In genomic region chr13:110187501-110188161, GRCh38 we compare ENCODE assay signal across 10 cellular contexts.
A peak's percentile ranks its signal among the peaks of the same experiment; 100 is the strongest.
DNase-seq lines count a peak whose midpoint lies in the region; ATAC-seq and TF ChIP-seq lines count a peak whose summit lies in the region.
"Had no signal": no experiment of that assay in that cellular context is flagged by ENCODE, and none has a peak within 500 bp of the region (broad histone marks: within the 10 kb centered on the region; RNA-seq: fewer than 3 reads in every experiment).

No MANE protein-coding gene starts in this region.

- TF ChIP-seq POLR2A in right lobe of liver (IDR thresholded peaks at IDR 0.05) = no peak

- H3K27ac ChIP-seq in right atrium auricular region = peak overlapping the region in 1 of 2 donors; percentile 47
- no peak overlapping the region for H3K27ac ChIP-seq in right lobe of liver

- no peak for TF ChIP-seq CTCF in right atrium auricular region (IDR thresholded peaks at IDR 0.05)
- TF ChIP-seq CTCF in right lobe of liver (IDR thresholded peaks at IDR 0.05) = no peak

- H3K4me3 ChIP-seq in right atrium auricular region (no peak overlapping the region), right lobe of liver (no peak overlapping the region), H7 (ENCODE audit: insufficient read depth, low read depth, low read length) (no peak overlapping the region)

- WGBS in right lobe of liver (ENCODE audit: insufficient coverage, low coverage, low lambda C conversion rate, missing lambda C conversion rate) = 47% methylated on average over 3 of the region's 5 CpGs

- H3K27me3 ChIP-seq in right atrium auricular region (no peaks in the 10 kb centered on the region), right lobe of liver (no peaks in the 10 kb centered on the region), H7 (ENCODE audit: control insufficient read depth, insufficient read depth, low read length) (no peaks in the 10 kb centered on the region)

- H3K36me3 ChIP-seq in right atrium auricular region (peaks cover 100% of the 10 kb centered on the region), right lobe of liver (no peaks in the 10 kb centered on the region), H7 (replicated peaks; ENCODE audit: control insufficient read depth, insufficient read depth, low read length) (peaks cover 8% of the 10 kb centered on the region)

- DNase-seq in Right ventricle myocardium inferior (ENCODE audit: missing footprints) = no peak
- DNase-seq in right atrium auricular region (ENCODE audit: low spot score) = no peak
- peak; percentile 21 for DNase-seq in dermis blood vessel endothelial cell
- no peak for DNase-seq in right lobe of liver
- DNase-seq in H7 = no peak
- DNase-seq in activated naive CD4-positive, alpha-beta T cell treated with anti-CD3 and anti-CD28 coated beads, Interleukin-2, amount 50 U/mL, for 16 hours = no peak
- DNase-seq: activated T-cell treated with anti-CD3 and anti-CD28 coated beads for 4 hours, NCI-H748 treated with DMSO at 0.1 percent for 48 hours had no signal

- H3K4me1 ChIP-seq in right atrium auricular region (peaks cover 0 to 18% of the 10 kb centered on the region in 2 donors), right lobe of liver (peaks cover 0 to 4% (median 0%) of the 10 kb centered on the region in 4 donors)

- intact Hi-C loops in Right ventricle myocardium inferior (cut with DNase I) (no loop called here), right lobe of liver (cut with DNase I) (no loop called here)

- ATAC-seq in Right ventricle myocardium inferior = peak; percentile 89
- ATAC-seq in right lobe of liver = peak; percentile 48 to 63 (median 54)
- ATAC-seq in GM19397 (IDR thresholded peaks at IDR 0.05; ENCODE audit: unreplicated experiment) = no peak
- ATAC-seq in GM21717 (IDR thresholded peaks at IDR 0.05; ENCODE audit: unreplicated experiment) = no peak

- H3K9me3 ChIP-seq in right atrium auricular region = no peaks in the 10 kb centered on the region
- no peaks in the 10 kb centered on the region for H3K9me3 ChIP-seq in right lobe of liver

Comparison
In these comparisons a context has a peak if more than half of its experiments do, and no peak if none do; other contexts are left out.
1. ATAC-seq: peak in Right ventricle myocardium inferior (single experiment) and right lobe of liver (4 of 4); none in GM19397 (single experiment) and GM21717 (single experiment).